Comparison of ENCODE assay signal across 11 cellular contexts in genomic region chr1:90402893-90403849, GRCh38.
DNase-seq lines count a peak whose midpoint lies in the region; ATAC-seq, FAIRE-seq and TF ChIP-seq lines count a peak whose summit lies in the region.
"Had no signal": no experiment of that assay in that cellular context is flagged by ENCODE, and none has a peak within 500 bp of the region (broad histone marks: within the 10 kb centered on the region; RNA-seq: fewer than 3 reads in every experiment).

No MANE protein-coding gene starts in this region.

- BruUV-seq in IMR-90 (replicated peaks; lab: Mats Ljungman, UMichigan) (no TSS peak), MCF 10A (replicated peaks; lab: Mats Ljungman, UMichigan) (no TSS peak)

- H4K20me1 ChIP-seq in IMR-90 (ENCODE audit: insufficient read depth, low read length) = no peaks in the 10 kb centered on the region

- H3K27ac Mint-ChIP-seq in MCF 10A (ENCODE audit: low read depth, unreplicated experiment) = peak overlapping the region; percentile 40

- H3K4me3 ChIP-seq in IMR-90 (ENCODE audit: insufficient read depth, low read depth, low read length) (no peak overlapping the region), lower lobe of right lung (no peak overlapping the region)

- no peak overlapping the region for H3K27ac ChIP-seq in IMR-90 (ENCODE audit: insufficient read depth, low read length)
- H3K27ac ChIP-seq in lower lobe of right lung = no peak overlapping the region
- H3K27ac ChIP-seq: KMS-11 had no signal

- H2BK5ac ChIP-seq in IMR-90 (ENCODE audit: low read depth, low read length, poor library complexity, severe bottlenecking) = no peak overlapping the region

- H3K9ac ChIP-seq in IMR-90 (ENCODE audit: low read depth, low read length) = no peak overlapping the region
- H3K9ac ChIP-seq: KMS-11 had no signal

- H3K14ac ChIP-seq in IMR-90 (replicated peaks; ENCODE audit: low read depth, low read length) = no peak overlapping the region

- H3K36me3 ChIP-seq in IMR-90 (ENCODE audit: control insufficient read depth, insufficient read depth, low read length) (no peaks in the 10 kb centered on the region), lower lobe of right lung (no peaks in the 10 kb centered on the region)

- no peak overlapping the region for H3K56ac ChIP-seq in IMR-90 (ENCODE audit: extremely low read depth, insufficient read depth, low read length)

- 67% methylated on average over 3 of the region's 5 CpGs; no CpG with 5 or more reads in 1 of the 2 experiments for WGBS in IMR-90 (ENCODE audit: extremely low coverage in 2 of 2, insufficient read length in 1 of 2), 2 experiments

- POLR2A ChIA-PET in IMR-90 (lab: Charles Lee; ENCODE audit: unreplicated experiment) (no interaction called here), MCF 10A (lab: Yijun Ruan, JAX) (interaction anchor here (0.6 to 2.6 kb wide), 10 partner anchors 9 to 1171 kb away, joined by 3 to 19 read pairs (median 3); no protein-coding TSS in a partner anchor)

- no peaks in the 10 kb centered on the region for H3K27me3 Mint-ChIP-seq in MCF 10A (ENCODE audit: insufficient read depth, unreplicated experiment)

- no peak overlapping the region for H2AFZ ChIP-seq in IMR-90 (replicated peaks; ENCODE audit: low read length, poor library complexity)

- dilution Hi-C loops in IMR-90 (cut with HindIII; ENCODE audit: low sequenced_read_pairs, unreplicated experiment) = no loop called here

- H4K8ac ChIP-seq in IMR-90 (ENCODE audit: low read depth in 2 of 2, low read length in 2 of 2) = no peak overlapping the region

- no peak for TF ChIP-seq CTCF in IMR-90 (conservative IDR thresholded peaks at IDR 0.05; ENCODE audit: low read depth, low read length)
- no peak for TF ChIP-seq CTCF in MCF 10A (IDR thresholded peaks at IDR 0.05; ENCODE audit: unreplicated experiment)
- no peak for TF ChIP-seq CTCF in lower lobe of right lung (IDR thresholded peaks at IDR 0.05)

- FAIRE-seq in GM19239 (lab: Jason Lieb, UNC) = no peak
- FAIRE-seq: GM12891, kidney had no signal

- H2BK120ac ChIP-seq in IMR-90 (ENCODE audit: low read depth, low read length) = no peak overlapping the region

- peak; percentile 11 for DNase-seq in COR-L47 (lab: John Stamatoyannopoulos, UW)
- peak; percentile 95 for DNase-seq in IMR-90
- DNase-seq in MCF 10A (ENCODE audit: unreplicated experiment) = peak; percentile 98
- DNase-seq in lower lobe of right lung = no peak
- DNase-seq in hypothalamus (lab: John Stamatoyannopoulos, UW) = no peak
- DNase-seq in occipital lobe (lab: John Stamatoyannopoulos, UW) = no peak
- no peak for DNase-seq in GM19239 (ENCODE audit: insufficient read length, low spot score)
- DNase-seq: kidney had no signal

- H3K36me3 Mint-ChIP-seq in MCF 10A (ENCODE audit: insufficient read depth, unreplicated experiment) = no peaks in the 10 kb centered on the region

- H2BK15ac ChIP-seq in IMR-90 (ENCODE audit: low read depth, low read length) = no peak overlapping the region

- no peaks in the 10 kb centered on the region for H3K9me1 ChIP-seq in IMR-90 (ENCODE audit: insufficient read depth, low read length)

- no peaks in the 10 kb centered on the region for H3K27me3 ChIP-seq in IMR-90 (ENCODE audit: control insufficient read depth, insufficient read depth, low read length)
- no peaks in the 10 kb centered on the region for H3K27me3 ChIP-seq in lower lobe of right lung (ENCODE audit: low read depth)

- CTCF ChIA-PET in IMR-90 (lab: Yijun Ruan, JAX) (no interaction called here), MCF 10A (lab: Yijun Ruan, JAX) (interaction anchor here (0.6 to 1.1 kb wide), 3 partner anchors 10 to 166 kb away, joined by 5 to 6 read pairs (median 6); no protein-coding TSS in a partner anchor)

- TF ChIP-seq POLR2A in IMR-90 (IDR thresholded peaks at IDR 0.05; ENCODE audit: low read depth, low read length) = no peak

- H3K9me3 ChIP-seq in IMR-90 (ENCODE audit: control insufficient read depth, insufficient read depth, low read length) (no peaks in the 10 kb centered on the region), lower lobe of right lung (no peaks in the 10 kb centered on the region)

- H3K9me3 Mint-ChIP-seq in MCF 10A (ENCODE audit: unreplicated experiment) = no peaks in the 10 kb centered on the region

- no peak overlapping the region for H3K18ac ChIP-seq in IMR-90 (ENCODE audit: low read depth, low read length)

- H3K79me1 ChIP-seq in IMR-90 (ENCODE audit: low read depth in 1 of 2, low read length in 2 of 2) = no peaks in the 10 kb centered on the region

- no peak overlapping the region for H3K4ac ChIP-seq in IMR-90 (ENCODE audit: low read depth, low read length)

- H3K4me3 Mint-ChIP-seq in MCF 10A (ENCODE audit: unreplicated experiment) = no peak overlapping the region

- H2AK9ac ChIP-seq in IMR-90 (replicated peaks; ENCODE audit: low read depth, low read length, poor library complexity) = no peak overlapping the region

- in situ Hi-C loops in IMR-90 (cut with MboI; ENCODE audit: low sequenced_read_pairs) = no loop called here

- no peak overlapping the region for H2AK5ac ChIP-seq in IMR-90 (ENCODE audit: low read depth, low read length)

- H4K91ac ChIP-seq in IMR-90 (ENCODE audit: insufficient read depth, low read depth, low read length) = no peak overlapping the region

- peaks cover 35% of the 10 kb centered on the region for H3K4me1 Mint-ChIP-seq in MCF 10A (ENCODE audit: insufficient read depth, unreplicated experiment)

- H4K5ac ChIP-seq in IMR-90 (ENCODE audit: low read depth, low read length) = no peak overlapping the region

- no peak overlapping the region for H3K23ac ChIP-seq in IMR-90 (ENCODE audit: low read depth, low read length)

- no peak overlapping the region for H3K4me2 ChIP-seq in IMR-90 (ENCODE audit: low read depth, low read length)
- H3K4me2 ChIP-seq: KMS-11 had no signal

- intact Hi-C loops in IMR-90 (cut with micrococcal nuclease) (no loop called here), MCF 10A (cut with micrococcal nuclease) (loop anchor here (1.0 kb wide), 1 partner anchor 16 kb away; no protein-coding TSS in a partner anchor), lower lobe of right lung (cut with DNase I) (no loop called here)

- H2BK20ac ChIP-seq in IMR-90 (ENCODE audit: low read depth, low read length) = no peak overlapping the region

- H3K4me1 ChIP-seq in IMR-90 (ENCODE audit: control insufficient read depth, insufficient read depth, low read length) (no peaks in the 10 kb centered on the region; the same call in 1 of the 2 replicates), lower lobe of right lung (no peaks in the 10 kb centered on the region)

- ATAC-seq in IMR-90 (ENCODE audit: low read depth) (peak; percentile 83), lower lobe of right lung (peak; percentile 62 to 79), HG03571 (IDR thresholded peaks at IDR 0.05; ENCODE audit: unreplicated experiment) (no peak)

- TF ChIP-seq RAD21 in IMR-90 (IDR thresholded peaks at IDR 0.05; ENCODE audit: low read length) = no peak

TF ChIP-seq in IMR-90, 13 proteins besides CTCF, POLR2A, EP300 and RAD21:
- TF ChIP-seq RFX5 (IDR thresholded peaks at IDR 0.05; ENCODE audit: low read depth, low read length) (no peak), USF2 (IDR thresholded peaks at IDR 0.05; ENCODE audit: low read depth, low read length) (no peak), NFE2L2 (IDR thresholded peaks at IDR 0.05; ENCODE audit: low read depth, low read length) (no peak), BHLHE40 (IDR thresholded peaks at IDR 0.05; ENCODE audit: low read depth, low read length) (no peak), MXI1 (IDR thresholded peaks at IDR 0.05; ENCODE audit: borderline replicate concordance, low read depth, low read length) (no peak), MAFK (IDR thresholded peaks at IDR 0.05; ENCODE audit: low read depth, low read length) (no peak), MAZ (IDR thresholded peaks at IDR 0.05; ENCODE audit: borderline replicate concordance, low read depth, low read length) (no peak), ELK1 (IDR thresholded peaks at IDR 0.05; ENCODE audit: borderline replicate concordance, low read depth, low read length) (no peak), SMC3 (IDR thresholded peaks at IDR 0.05; ENCODE audit: low read depth, low read length) (no peak), RCOR1 (IDR thresholded peaks at IDR 0.05; ENCODE audit: insufficient replicate concordance, low read length) (no peak), CHD1 (IDR thresholded peaks at IDR 0.05; ENCODE audit: low read depth, low read length) (no peak), FOS (IDR thresholded peaks at IDR 0.05; ENCODE audit: low read depth, low read length) (0 out of 2 replicates have a peak, but pooled peaks have one; percentile 32), CEBPB (IDR thresholded peaks at IDR 0.05; ENCODE audit: low read depth, low read length) (peak; percentile 63; the same call in 1 of the 2 replicates)
TF ChIP-seq in IMR-90: peak in this region for 2.

Comparison
In these comparisons a context has a peak if more than half of its experiments do, and no peak if none do; other contexts are left out.
1. DNase-seq: peak in COR-L47 (single experiment), IMR-90 (single experiment) and MCF 10A (single experiment); none in lower lobe of right lung (single experiment), hypothalamus (0 of 51), occipital lobe (single experiment) and GM19239 (single experiment).